12 cellular contexts compared by ENCODE assay signal in the genomic region with DNA sequence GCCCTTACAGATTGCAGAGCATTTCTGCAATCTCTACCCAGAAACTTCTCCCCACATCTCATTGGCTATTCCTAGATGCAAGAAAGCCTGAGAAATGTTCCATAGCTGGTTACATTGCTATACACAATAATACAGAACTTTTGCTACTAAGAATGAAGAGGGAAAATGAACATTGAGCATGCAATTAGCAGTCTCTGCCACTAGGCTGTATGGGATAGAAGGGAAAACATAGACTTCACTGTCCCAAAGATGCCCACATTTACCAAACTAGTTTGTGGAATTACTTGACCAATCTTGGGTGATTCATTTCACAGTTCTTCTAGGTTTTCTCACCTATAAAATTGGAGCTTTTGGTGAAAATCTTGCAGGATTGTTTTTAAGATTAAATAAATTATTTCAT.
DNase-seq lines count a peak whose midpoint lies in the region; ATAC-seq and TF ChIP-seq lines count a peak whose summit lies in the region.
"Had no signal": no experiment of that assay in that cellular context is flagged by ENCODE, and none has a peak within 500 bp of the region (broad histone marks: within the 10 kb centered on the region; RNA-seq: fewer than 3 reads in every experiment).

No MANE protein-coding gene starts in this region.

- no peak overlapping the region for H3K4me2 ChIP-seq in MM.1S (ENCODE audit: low read depth, low read length)

- no peaks in the 10 kb centered on the region for H3K4me1 ChIP-seq in MM.1S (ENCODE audit: low read length)
- H3K4me1 ChIP-seq: HAP-1 had no signal

- H3K9me2 ChIP-seq in MM.1S (replicated peaks; ENCODE audit: insufficient read depth, low read length), result no peaks in the 10 kb centered on the region

- H3K4me3 ChIP-seq in MM.1S (ENCODE audit: low read length) (no peak overlapping the region), epithelial cell of proximal tubule (ENCODE audit: low read depth, low read length) (no peak overlapping the region)
- H3K4me3 ChIP-seq: coronary artery, HAP-1 had no signal

- no peaks in the 10 kb centered on the region for H3K79me2 ChIP-seq in MM.1S (ENCODE audit: low read length)

- no peak overlapping the region for H3K27ac ChIP-seq in MM.1S (ENCODE audit: low read length)
- H3K27ac ChIP-seq: coronary artery had no signal

- TF ChIP-seq CTCF in MM.1S (IDR thresholded peaks at IDR 0.05; ENCODE audit: low read length) (peak; percentile 30), epithelial cell of proximal tubule (conservative IDR thresholded peaks at IDR 0.05; ENCODE audit: low read depth, low read length) (peak; percentile 59)

- no peak overlapping the region for H3K9ac ChIP-seq in MM.1S (ENCODE audit: low read length)

- no peaks in the 10 kb centered on the region for H3K9me3 ChIP-seq in MM.1S (replicated peaks; ENCODE audit: insufficient read depth, low read length)
- H3K9me3 ChIP-seq: HAP-1 had no signal

- H3F3A ChIP-seq in MM.1S (ENCODE audit: insufficient read depth, low read length), result no peaks in the 10 kb centered on the region

- H3K36me3 ChIP-seq in MM.1S (replicated peaks; ENCODE audit: insufficient read depth, low read length), result no peaks in the 10 kb centered on the region
- H3K36me3 ChIP-seq: HAP-1 had no signal

- H2AFZ ChIP-seq in MM.1S (ENCODE audit: low read length), result no peak overlapping the region

- ATAC-seq in GM18867 (IDR thresholded peaks at IDR 0.05; ENCODE audit: unreplicated experiment) (peak; percentile 21), HG02840 (IDR thresholded peaks at IDR 0.05; ENCODE audit: low FRiP score, unreplicated experiment) (no peak), GM18909 (IDR thresholded peaks at IDR 0.05; ENCODE audit: poor library complexity, unreplicated experiment) (no peak)

- H3K27me3 ChIP-seq in MM.1S (replicated peaks; ENCODE audit: insufficient read depth, low read length), result no peaks in the 10 kb centered on the region

- DNase-seq in A172 (ENCODE audit: low spot score) (peak; percentile 26), MM.1S (no peak), epithelial cell of proximal tubule (ENCODE audit: low read depth) (no peak)
- no peak for DNase-seq in NK-92 treated with Interleukin-12 subunit alpha and Interleukin-12 subunit beta, amount 100 ng/mL, for 24 hours (lab: John Stamatoyannopoulos, UW)
- DNase-seq in stimulated activated CD4-positive, alpha-beta T cell treated with anti-CD3 and anti-CD28 coated beads, Interleukin-1b, Interleukin-23, amount 100 ng/mL, for 48 hours, result no peak
- DNase-seq: activated CD4-positive, alpha-beta T cell treated with anti-CD3 and anti-CD28 coated beads for 1 hour; NCI-H187 treated with DMSO at 0.1 percent for 48 hours had no signal

- H4K20me1 ChIP-seq in MM.1S (ENCODE audit: insufficient read depth, low read length), result no peaks in the 10 kb centered on the region
